Comparison of ENCODE assay signal across 8 cellular contexts in genomic region chrX:55452825-55453124, GRCh38. TPM values are rescaled to one million over a fixed set of nuclear protein-coding genes. Genes with fewer than 3 reads are reported as not detected.
DNase-seq lines count a peak whose midpoint lies in the region; ATAC-seq and TF ChIP-seq lines count a peak whose summit lies in the region.

No MANE protein-coding gene starts in this region.

- WGBS in esophagus squamous epithelium, 2 donors = 54% methylated on average over 9 of the region's 10 CpGs; no CpG with 5 or more reads in 1 of the 2 donors

- intact Hi-C loops in esophagus squamous epithelium (cut with DNase I) = no loop called here

- no peaks in the 10 kb centered on the region for H3K27me3 ChIP-seq in SJCRH30
- no peaks in the 10 kb centered on the region for H3K27me3 ChIP-seq in esophagus squamous epithelium

- TF ChIP-seq POLR2A in esophagus squamous epithelium (IDR thresholded peaks at IDR 0.05) = no peak

- H3K36me3 ChIP-seq in SJCRH30 (no peaks in the 10 kb centered on the region), esophagus squamous epithelium (no peaks in the 10 kb centered on the region)

- ATAC-seq in GM18909 (IDR thresholded peaks at IDR 0.05; ENCODE audit: poor library complexity, unreplicated experiment) = peak; percentile 25
- ATAC-seq in HG03139 (IDR thresholded peaks at IDR 0.05; ENCODE audit: unreplicated experiment) = no peak
- ATAC-seq in HG03280 (IDR thresholded peaks at IDR 0.05; ENCODE audit: unreplicated experiment) = no peak

- TF ChIP-seq CTCF in esophagus squamous epithelium (IDR thresholded peaks at IDR 0.05) = no peak
- no peak for TF ChIP-seq CTCF in retinal pigment epithelial cell (conservative IDR thresholded peaks at IDR 0.05; ENCODE audit: low read depth, low read length)

- no peaks in the 10 kb centered on the region for H3K4me1 ChIP-seq in SJCRH30
- peaks cover 0 to 4% (median 0%) of the 10 kb centered on the region in 3 donors for H3K4me1 ChIP-seq in esophagus squamous epithelium

- DNase-seq in SJCRH30 (no peak), esophagus squamous epithelium (lab: John Stamatoyannopoulos, UW) (no peak), retinal pigment epithelial cell (ENCODE audit: low read depth) (no peak), GM03348 (ENCODE audit: low spot score) (no peak)
- DNase-seq in activated CD4-positive, CD25-positive, alpha-beta regulatory T cell (lab: John Stamatoyannopoulos, UW) = no peak

- H3K27ac ChIP-seq in SJCRH30 (no peak overlapping the region), esophagus squamous epithelium (peak overlapping the region in 3 of 4 donors; percentile 83 to 84 (median 83))

- H3K4me3 ChIP-seq in SJCRH30 = peak overlapping the region; percentile 60
- peak overlapping the region; percentile 46 to 69 (median 62) for H3K4me3 ChIP-seq in esophagus squamous epithelium
- peak overlapping the region; percentile 68 for H3K4me3 ChIP-seq in retinal pigment epithelial cell (ENCODE audit: low read length)

- no peaks in the 10 kb centered on the region for H3K9me3 ChIP-seq in SJCRH30 (replicated peaks)
- H3K9me3 ChIP-seq in esophagus squamous epithelium = no peaks in the 10 kb centered on the region

RNA-seq across cellular contexts. Expression of gene MAGEH1, which starts 0.8 kb away (rescaled TPM):
- total RNA-seq in SJCRH30 (2014; rRNA removed; shearing (Covaris generic)) = 8.5 and 8.6 TPM in 2 replicates
- 10 to 100 TPM in 1 of 4 donors, 1 to 10 TPM in 3; 2.4 to 11.1 (median 4.7) TPM for total RNA-seq in esophagus squamous epithelium

RNA-seq across cellular contexts. Expression of gene USP51, which starts 36.9 kb away (rescaled TPM):
- total RNA-seq in SJCRH30 (2014; rRNA removed; shearing (Covaris generic)) = 1.2 and 1.8 TPM in 2 replicates
- total RNA-seq in esophagus squamous epithelium = under 1 TPM in 3 of 4 donors, not detected in 1; 0.13 to 0.95 (median 0.59) TPM
